Comparison of ENCODE assay signal across 10 cellular contexts in genomic region chr2:240374085-240374907, GRCh38.
DNase-seq lines count a peak whose midpoint lies in the region; ATAC-seq and TF ChIP-seq lines count a peak whose summit lies in the region.
"Had no signal": no experiment of that assay in that cellular context is flagged by ENCODE, and none has a peak within 500 bp of the region (broad histone marks: within the 10 kb centered on the region; RNA-seq: fewer than 3 reads in every experiment).

No MANE protein-coding gene starts in this region.

- no peaks in the 10 kb centered on the region for H3K4me1 ChIP-seq in cardiac muscle cell (ENCODE audit: low read depth)
- peaks cover 24% of the 10 kb centered on the region for H3K4me1 ChIP-seq in rectal smooth muscle tissue (ENCODE audit: control insufficient read depth, insufficient read depth, low read length)

- ATAC-seq in HG02840 (IDR thresholded peaks at IDR 0.05; ENCODE audit: low FRiP score, unreplicated experiment) (no peak), HG02870 (IDR thresholded peaks at IDR 0.05; ENCODE audit: unreplicated experiment) (no peak), HG03432 (IDR thresholded peaks at IDR 0.05; ENCODE audit: unreplicated experiment) (no peak)
- ATAC-seq: stimulated activated naive CD8-positive, alpha-beta T cell treated with anti-CD3 and anti-CD28 coated beads, Interleukin-15, amount 100 ng/mL, for 72 hours had no signal

- no peak for TF ChIP-seq CTCF in cardiac muscle cell (IDR thresholded peaks at IDR 0.05; ENCODE audit: low read depth, low read length)

- DNase-seq in EH (ENCODE audit: low read depth) (peak; percentile 99), SW480 (ENCODE audit: low spot score) (peak; percentile 50), cardiac muscle cell (ENCODE audit: low read depth in 1 of 2, low spot score in 1 of 2) (peak; percentile 12 to 93)
- no peak for DNase-seq in activated CD4-positive, CD25-positive, alpha-beta regulatory T cell treated with anti-CD3 and anti-CD28 coated beads, Interleukin-2, amount 50 U/mL, for 72 hours
- DNase-seq: naive B cell; stimulated activated naive CD8-positive, alpha-beta T cell treated with anti-CD3 and anti-CD28 coated beads, Interleukin-15, amount 100 ng/mL, for 72 hours had no signal

- H3K27ac ChIP-seq in cardiac muscle cell: no peak overlapping the region
- peak overlapping the region; percentile 78 for H3K27ac ChIP-seq in rectal smooth muscle tissue (ENCODE audit: low read depth, low read length)

- H3K4me3 ChIP-seq in cardiac muscle cell: no peak overlapping the region
- peak overlapping the region; percentile 9 for H3K4me3 ChIP-seq in rectal smooth muscle tissue (ENCODE audit: low read length)

- H3K9me3 ChIP-seq in cardiac muscle cell (ENCODE audit: low read depth): no peaks in the 10 kb centered on the region

- H3K9ac ChIP-seq in rectal smooth muscle tissue (ENCODE audit: low read length): no peak overlapping the region

- no peaks in the 10 kb centered on the region for H3K36me3 ChIP-seq in cardiac muscle cell
- no peaks in the 10 kb centered on the region for H3K36me3 ChIP-seq in rectal smooth muscle tissue (ENCODE audit: control insufficient read depth, insufficient read depth, low read length)

- H3K27me3 ChIP-seq in cardiac muscle cell (no peaks in the 10 kb centered on the region), rectal smooth muscle tissue (ENCODE audit: control insufficient read depth, insufficient read depth, low read length) (no peaks in the 10 kb centered on the region)
